Comparison of ENCODE assay signal across 25 cellular contexts in genomic region chr6:20233007-20233730, GRCh38.
"Had no signal": no experiment of that assay in that cellular context is flagged by ENCODE, and none has a peak within 500 bp of the region (broad histone marks: within the 10 kb centered on the region; RNA-seq: fewer than 3 reads in every experiment).

No MANE protein-coding gene starts in this region.

- H2AFZ ChIP-seq: parathyroid adenoma had no signal

- H3K4me2 ChIP-seq: smooth muscle cell had no signal

- H3K27ac ChIP-seq: ovary, parathyroid adenoma, psoas muscle, skin epidermis, spleen, stomach, tibial artery, transverse colon, upper lobe of right lung, uterus had no signal

- DNase-seq: naive B cell; naive thymus-derived CD8-positive, alpha-beta T cell; nephron progenitor cell; occipital lobe; ovary; posterior cingulate gyrus; psoas muscle; spleen; stimulated activated CD4-positive, alpha-beta T cell treated with anti-CD3 and anti-CD28 coated beads, Interleukin-12 subunit alpha, Interleukin-12 subunit beta, amount 100 ng/mL, for 4 hours; stimulated activated CD4-positive, alpha-beta T cell treated with anti-CD3 and anti-CD28 coated beads, Interleukin-1b, Interleukin-23, amount 100 ng/mL, for 48 hours; stimulated activated CD4-positive, alpha-beta T cell treated with anti-CD3 and anti-CD28 coated beads, Interleukin-4, amount 100 ng/mL, for 1 hour; stimulated activated CD4-positive, alpha-beta T cell treated with anti-CD3 and anti-CD28 coated beads, Interleukin-4, amount 100 ng/mL, for 4 hours; stimulated activated CD8-positive, alpha-beta memory T cell treated with anti-CD3 and anti-CD28 coated beads, Interleukin-4, amount 100 ng/mL, for 48 hours; stimulated activated naive B cell treated with anti-CD40 and anti-IgM and Interleukin-4, amounts not matched to agents 10 μg/mL and 1 μg/mL and 100 μg/mL, for 72 hours; stimulated activated naive CD4-positive, alpha-beta T cell treated with Interleukin-2 at 50 U/mL for 16 hours; stomach; tibial artery; transverse colon; upper lobe of right lung; uterus had no signal

- ATAC-seq: naive thymus-derived CD8-positive, alpha-beta T cell; natural killer cell treated with Interleukin-12 subunit alpha and Interleukin-12 subunit beta and Interleukin-15 and Interleukin-18, amount 100 ng/mL, for 72 hours; psoas muscle; right cardiac atrium; stimulated activated naive B cell treated with anti-CD40 and anti-IgM and Interleukin-4, amounts not matched to agents 10 μg/mL and 1 μg/mL and 100 μg/mL, for 72 hours; upper lobe of right lung had no signal

- H3K27me3 ChIP-seq: ovary, spleen, stomach, transverse colon, upper lobe of right lung, uterus had no signal

- H3K36me3 ChIP-seq: ovary, spleen, stomach, tibial artery, transverse colon, upper lobe of right lung, uterus had no signal

- H3K9ac ChIP-seq: parathyroid adenoma had no signal

- H3K4me1 ChIP-seq: parathyroid adenoma, psoas muscle, tibial artery, upper lobe of right lung, uterus had no signal

- H3K9me3 ChIP-seq: ovary, psoas muscle, spleen, stomach, tibial artery, transverse colon, upper lobe of right lung, uterus had no signal

- H3K4me3 ChIP-seq: ovary, psoas muscle, skin epidermis, smooth muscle cell, spleen, stomach, tibial artery, transverse colon, upper lobe of right lung, uterus had no signal
